ENCODE assay signal across 17 cellular contexts in genomic region chr16:49024016-49024415, GRCh38.
DNase-seq lines count a peak whose midpoint lies in the region; ATAC-seq and TF ChIP-seq lines count a peak whose summit lies in the region.
"Had no signal": no experiment of that assay in that cellular context is flagged by ENCODE, and none has a peak within 500 bp of the region (broad histone marks: within the 10 kb centered on the region; RNA-seq: fewer than 3 reads in every experiment).

No MANE protein-coding gene starts in this region.

- H3K4me3 ChIP-seq in GM23338 = no peak overlapping the region
- H3K4me3 ChIP-seq in RWPE2 (ENCODE audit: severe bottlenecking) = no peak overlapping the region
- no peak overlapping the region for H3K4me3 ChIP-seq in esophagus muscularis mucosa
- no peak overlapping the region for H3K4me3 ChIP-seq in foreskin fibroblast (ENCODE audit: low read depth in 1 of 2, low read length in 2 of 2)

- H4K20me1 ChIP-seq in GM23338 (replicated peaks; ENCODE audit: insufficient read depth) = no peaks in the 10 kb centered on the region

- H3K9me3 ChIP-seq in RWPE2 (ENCODE audit: severe bottlenecking) (no peaks in the 10 kb centered on the region), esophagus muscularis mucosa (no peaks in the 10 kb centered on the region)
- H3K9me3 ChIP-seq: BE2C had no signal

- H3F3A ChIP-seq in GM23338 (replicated peaks; ENCODE audit: low read depth) = no peaks in the 10 kb centered on the region

- H3K4me1 ChIP-seq in GM23338 (ENCODE audit: insufficient read depth) (peaks cover 45% of the 10 kb centered on the region), RWPE2 (ENCODE audit: insufficient read depth, poor library complexity, severe bottlenecking) (peaks cover 38% of the 10 kb centered on the region), esophagus muscularis mucosa (peaks cover 0 to 6% (median 0%) of the 10 kb centered on the region in 4 donors)
- H3K4me1 ChIP-seq: BE2C had no signal

- no peaks in the 10 kb centered on the region for H3K79me2 ChIP-seq in GM23338 (replicated peaks; ENCODE audit: insufficient read depth)

- ATAC-seq in GM23338 (no peak), RWPE2 (ENCODE audit: low read depth) (no peak)

- H3K36me3 ChIP-seq in GM23338 (ENCODE audit: insufficient read depth) (no peaks in the 10 kb centered on the region), RWPE2 (ENCODE audit: low read depth) (no peaks in the 10 kb centered on the region; the same call in 1 of the 2 replicates), esophagus muscularis mucosa (no peaks in the 10 kb centered on the region)
- H3K36me3 ChIP-seq: BE2C had no signal

- no peak overlapping the region for H3K27ac ChIP-seq in GM23338 (ENCODE audit: low read depth)
- peak overlapping the region; percentile 94 for H3K27ac ChIP-seq in RWPE2 (ENCODE audit: poor library complexity, severe bottlenecking)
- no peak overlapping the region for H3K27ac ChIP-seq in esophagus muscularis mucosa (replicated peaks in 1 of 4)
- H3K27ac ChIP-seq: HL-60 had no signal

- H3K4me3 Mint-ChIP-seq in GM23338 = no peak overlapping the region
- H3K4me3 Mint-ChIP-seq: CD4-positive, CD25-positive, alpha-beta regulatory T cell; CD8-positive, alpha-beta memory T cell had no signal

- TF ChIP-seq CTCF in GM23338 (conservative IDR thresholded peaks at IDR 0.05; ENCODE audit: low read depth in 2 of 2) (no peak), RWPE2 (IDR thresholded peaks at IDR 0.05; ENCODE audit: poor library complexity, severe bottlenecking) (no peak), esophagus muscularis mucosa (IDR thresholded peaks at IDR 0.05) (no peak), foreskin fibroblast (IDR thresholded peaks at IDR 0.05; ENCODE audit: low read depth, low read length) (no peak)

- TF ChIP-seq EP300 in esophagus muscularis mucosa (IDR thresholded peaks at IDR 0.05) = no peak

- H3K27me3 ChIP-seq in GM23338 (ENCODE audit: insufficient read depth) (no peaks in the 10 kb centered on the region), RWPE2 (ENCODE audit: insufficient read depth, poor library complexity, severe bottlenecking) (no peaks in the 10 kb centered on the region), esophagus muscularis mucosa (peaks cover 0 to 31% (median 3%) of the 10 kb centered on the region in 4 donors)
- H3K27me3 ChIP-seq: BE2C had no signal

- H3K36me3 Mint-ChIP-seq in GM23338 (ENCODE audit: low read depth) = no peaks in the 10 kb centered on the region; the same call in 2 of the 3 replicates
- H3K36me3 Mint-ChIP-seq: CD4-positive, CD25-positive, alpha-beta regulatory T cell; CD8-positive, alpha-beta memory T cell had no signal

- DNase-seq in GM23338 (ENCODE audit: low spot score) = no peak
- DNase-seq in RWPE2 (ENCODE audit: low spot score) = no peak
- DNase-seq in esophagus muscularis mucosa (ENCODE audit: extremely low spot score) = peak; percentile 82
- DNase-seq in NCI-H524 treated with DMSO at 0.1 percent for 48 hours (lab: John Stamatoyannopoulos, UW) = no peak
- no peak for DNase-seq in kidney glomerular epithelial cell (lab: John Stamatoyannopoulos, UW)
- no peak for DNase-seq in foreskin fibroblast
- DNase-seq: ACHN; BE2C; CD4-positive, CD25-positive, alpha-beta regulatory T cell; CD8-positive, alpha-beta memory T cell; COR-L47; DMS 273 treated with DMSO at 0.1 percent for 48 hours; DMS53; DND-41; HCEC 1CT; IMR-90 had no signal

- no peak overlapping the region for H3K27ac Mint-ChIP-seq in GM23338
- H3K27ac Mint-ChIP-seq: CD4-positive, CD25-positive, alpha-beta regulatory T cell; CD8-positive, alpha-beta memory T cell had no signal

- WGBS in esophagus muscularis mucosa = 94% methylated on average over 5 of the region's 7 CpGs

- intact Hi-C loops in esophagus muscularis mucosa (cut with DNase I) = no loop called here

- H3K9me3 Mint-ChIP-seq in GM23338 = peaks cover 4% of the 10 kb centered on the region; the same call in 2 of the 3 replicates

- peaks cover 14% of the 10 kb centered on the region for H3K9me2 ChIP-seq in GM23338 (ENCODE audit: insufficient read depth)

- peaks cover 58% of the 10 kb centered on the region for H3K4me1 Mint-ChIP-seq in GM23338
- H3K4me1 Mint-ChIP-seq: CD4-positive, CD25-positive, alpha-beta regulatory T cell; CD8-positive, alpha-beta memory T cell had no signal

- H2AFZ ChIP-seq in GM23338 = peak overlapping the region; percentile 56; the same call in 1 of the 2 replicates

- peaks cover 7% of the 10 kb centered on the region for H3K27me3 Mint-ChIP-seq in GM23338 (ENCODE audit: insufficient read depth, low read depth, poor library complexity)
- H3K27me3 Mint-ChIP-seq: CD4-positive, CD25-positive, alpha-beta regulatory T cell; CD8-positive, alpha-beta memory T cell had no signal

- H3K4me2 ChIP-seq in GM23338 = no peak overlapping the region

- TF ChIP-seq POLR2A in esophagus muscularis mucosa (IDR thresholded peaks at IDR 0.05; ENCODE audit: low read depth) = no peak

TF ChIP-seq in GM23338, 12 proteins besides CTCF, POLR2A, EP300 and RAD21:
- TF ChIP-seq NANOG (IDR thresholded peaks at IDR 0.05; ENCODE audit: borderline replicate concordance) (no peak), ETS1 (IDR thresholded peaks at IDR 0.05) (no peak)
